8 cellular contexts compared by ENCODE assay signal in genomic region chr12:98644712-98645571, GRCh38. TPM values are rescaled to one million over a fixed set of nuclear protein-coding genes. Genes with fewer than 3 reads are reported as not detected.
DNase-seq lines count a peak whose midpoint lies in the region; ATAC-seq lines count a peak whose summit lies in the region.

A gene with protein sequence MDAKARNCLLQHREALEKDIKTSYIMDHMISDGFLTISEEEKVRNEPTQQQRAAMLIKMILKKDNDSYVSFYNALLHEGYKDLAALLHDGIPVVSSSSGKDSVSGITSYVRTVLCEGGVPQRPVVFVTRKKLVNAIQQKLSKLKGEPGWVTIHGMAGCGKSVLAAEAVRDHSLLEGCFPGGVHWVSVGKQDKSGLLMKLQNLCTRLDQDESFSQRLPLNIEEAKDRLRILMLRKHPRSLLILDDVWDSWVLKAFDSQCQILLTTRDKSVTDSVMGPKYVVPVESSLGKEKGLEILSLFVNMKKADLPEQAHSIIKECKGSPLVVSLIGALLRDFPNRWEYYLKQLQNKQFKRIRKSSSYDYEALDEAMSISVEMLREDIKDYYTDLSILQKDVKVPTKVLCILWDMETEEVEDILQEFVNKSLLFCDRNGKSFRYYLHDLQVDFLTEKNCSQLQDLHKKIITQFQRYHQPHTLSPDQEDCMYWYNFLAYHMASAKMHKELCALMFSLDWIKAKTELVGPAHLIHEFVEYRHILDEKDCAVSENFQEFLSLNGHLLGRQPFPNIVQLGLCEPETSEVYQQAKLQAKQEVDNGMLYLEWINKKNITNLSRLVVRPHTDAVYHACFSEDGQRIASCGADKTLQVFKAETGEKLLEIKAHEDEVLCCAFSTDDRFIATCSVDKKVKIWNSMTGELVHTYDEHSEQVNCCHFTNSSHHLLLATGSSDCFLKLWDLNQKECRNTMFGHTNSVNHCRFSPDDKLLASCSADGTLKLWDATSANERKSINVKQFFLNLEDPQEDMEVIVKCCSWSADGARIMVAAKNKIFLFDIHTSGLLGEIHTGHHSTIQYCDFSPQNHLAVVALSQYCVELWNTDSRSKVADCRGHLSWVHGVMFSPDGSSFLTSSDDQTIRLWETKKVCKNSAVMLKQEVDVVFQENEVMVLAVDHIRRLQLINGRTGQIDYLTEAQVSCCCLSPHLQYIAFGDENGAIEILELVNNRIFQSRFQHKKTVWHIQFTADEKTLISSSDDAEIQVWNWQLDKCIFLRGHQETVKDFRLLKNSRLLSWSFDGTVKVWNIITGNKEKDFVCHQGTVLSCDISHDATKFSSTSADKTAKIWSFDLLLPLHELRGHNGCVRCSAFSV (N-terminal part only) (plus strand): TSS chr12:98645290. CDS start chr12:98648360, 3,070 bp downstream.
A gene with protein sequence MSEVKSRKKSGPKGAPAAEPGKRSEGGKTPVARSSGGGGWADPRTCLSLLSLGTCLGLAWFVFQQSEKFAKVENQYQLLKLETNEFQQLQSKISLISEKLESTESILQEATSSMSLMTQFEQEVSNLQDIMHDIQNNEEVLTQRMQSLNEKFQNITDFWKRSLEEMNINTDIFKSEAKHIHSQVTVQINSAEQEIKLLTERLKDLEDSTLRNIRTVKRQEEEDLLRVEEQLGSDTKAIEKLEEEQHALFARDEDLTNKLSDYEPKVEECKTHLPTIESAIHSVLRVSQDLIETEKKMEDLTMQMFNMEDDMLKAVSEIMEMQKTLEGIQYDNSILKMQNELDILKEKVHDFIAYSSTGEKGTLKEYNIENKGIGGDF (minus strand): TSS chr12:98644788. CDS start chr12:98644701, 87 bp downstream.

- no peaks in the 10 kb centered on the region for H3K27me3 Mint-ChIP-seq in activated T-helper 1 cell treated with anti-CD3 and anti-CD28 coated beads, Interleukin-12 subunit alpha, Interleukin-12 subunit beta, Interleukin-2, Interleukin-4 antibody, amounts not matched to agents 30 ng/mL and 10 ng/mL and 1 ng/mL, durations not matched to agents 14 hours and 24 hours and 36 hours (ENCODE audit: insufficient read depth)
- H3K27me3 Mint-ChIP-seq in naive B cell: no peaks in the 10 kb centered on the region

- ATAC-seq in naive B cell (ENCODE audit: low read depth in 2 of 2): peak; percentile 84 to 86
- ATAC-seq in stimulated activated effector memory CD8-positive, alpha-beta T cell treated with anti-CD3 and anti-CD28 coated beads, Interleukin-12 subunit alpha, Interleukin-12 subunit beta, amount 100 ng/mL, for 72 hours: peak; percentile 94

- intact Hi-C loops in activated T-helper 1 cell treated with anti-CD3 and anti-CD28 coated beads, Interleukin-12 subunit alpha, Interleukin-12 subunit beta, Interleukin-2, Interleukin-4 antibody, amounts not matched to agents 30 ng/mL and 10 ng/mL and 1 ng/mL, durations not matched to agents 14 hours and 24 hours and 36 hours (cut with micrococcal nuclease): loop anchor here (1.0 to 10.0 kb wide), 9 partner anchors 9 to 1738 kb away; partner anchors contain the start of genes DEPDC4, NEDD1, SCYL2 and SLC25A3

- DNase-seq in EH (ENCODE audit: low read depth) (peak; percentile 96), GOT3 (lab: John Stamatoyannopoulos, UW) (peak; percentile 81), LHCN-M2 (ENCODE audit: low read depth) (peak; percentile 96), RPMI7951 (ENCODE audit: low read depth) (peak; percentile 93), fibroblast of gingiva (ENCODE audit: low read depth) (peak; percentile 96), naive B cell (peak; percentile 99)
- peak; percentile 96 for DNase-seq in activated T-helper 1 cell treated with anti-CD3 and anti-CD28 coated beads, Interleukin-12 subunit alpha, Interleukin-12 subunit beta, Interleukin-2, Interleukin-4 antibody, amounts not matched to agents 30 ng/mL and 10 ng/mL and 1 ng/mL, durations not matched to agents 14 hours and 24 hours and 36 hours (ENCODE audit: low spot score)
- peak; percentile 93 to 98 for DNase-seq in stimulated activated effector memory CD8-positive, alpha-beta T cell treated with anti-CD3 and anti-CD28 coated beads, Interleukin-12 subunit alpha, Interleukin-12 subunit beta, amount 100 ng/mL, for 72 hours (ENCODE audit: low spot score in 2 of 2)

- no peaks in the 10 kb centered on the region for H3K9me3 Mint-ChIP-seq in activated T-helper 1 cell treated with anti-CD3 and anti-CD28 coated beads, Interleukin-12 subunit alpha, Interleukin-12 subunit beta, Interleukin-2, Interleukin-4 antibody, amounts not matched to agents 30 ng/mL and 10 ng/mL and 1 ng/mL, durations not matched to agents 14 hours and 24 hours and 36 hours
- peaks cover 0 to 2% (median 0%) of the 10 kb centered on the region in 7 donors for H3K9me3 Mint-ChIP-seq in naive B cell
- no peaks in the 10 kb centered on the region for H3K9me3 Mint-ChIP-seq in stimulated activated effector memory CD8-positive, alpha-beta T cell treated with anti-CD3 and anti-CD28 coated beads, Interleukin-12 subunit alpha, Interleukin-12 subunit beta, amount 100 ng/mL, for 72 hours

- peak within 1 kb of the TSS; percentile 92 for H3K4me3 Mint-ChIP-seq in activated T-helper 1 cell treated with anti-CD3 and anti-CD28 coated beads, Interleukin-12 subunit alpha, Interleukin-12 subunit beta, Interleukin-2, Interleukin-4 antibody, amounts not matched to agents 30 ng/mL and 10 ng/mL and 1 ng/mL, durations not matched to agents 14 hours and 24 hours and 36 hours
- peak within 1 kb of the TSS; percentile 98 to 100 (median 98) for H3K4me3 Mint-ChIP-seq in naive B cell
- peak within 1 kb of the TSS; percentile 96 for H3K4me3 Mint-ChIP-seq in stimulated activated effector memory CD8-positive, alpha-beta T cell treated with anti-CD3 and anti-CD28 coated beads, Interleukin-12 subunit alpha, Interleukin-12 subunit beta, amount 100 ng/mL, for 72 hours

- H3K4me1 Mint-ChIP-seq in activated T-helper 1 cell treated with anti-CD3 and anti-CD28 coated beads, Interleukin-12 subunit alpha, Interleukin-12 subunit beta, Interleukin-2, Interleukin-4 antibody, amounts not matched to agents 30 ng/mL and 10 ng/mL and 1 ng/mL, durations not matched to agents 14 hours and 24 hours and 36 hours (ENCODE audit: low read depth): peaks cover 49% of the 10 kb centered on the region
- H3K4me1 Mint-ChIP-seq in naive B cell: peaks cover 7 to 29% (median 18%) of the 10 kb centered on the region in 3 donors
- peaks cover 7% of the 10 kb centered on the region for H3K4me1 Mint-ChIP-seq in stimulated activated effector memory CD8-positive, alpha-beta T cell treated with anti-CD3 and anti-CD28 coated beads, Interleukin-12 subunit alpha, Interleukin-12 subunit beta, amount 100 ng/mL, for 72 hours

- peak within 1 kb of the TSS; percentile 95 for H3K27ac Mint-ChIP-seq in activated T-helper 1 cell treated with anti-CD3 and anti-CD28 coated beads, Interleukin-12 subunit alpha, Interleukin-12 subunit beta, Interleukin-2, Interleukin-4 antibody, amounts not matched to agents 30 ng/mL and 10 ng/mL and 1 ng/mL, durations not matched to agents 14 hours and 24 hours and 36 hours
- H3K27ac Mint-ChIP-seq in naive B cell: peak within 1 kb of the TSS; percentile 90 to 98 (median 97)
- H3K27ac Mint-ChIP-seq in stimulated activated effector memory CD8-positive, alpha-beta T cell treated with anti-CD3 and anti-CD28 coated beads, Interleukin-12 subunit alpha, Interleukin-12 subunit beta, amount 100 ng/mL, for 72 hours: peak within 1 kb of the TSS; percentile 92

- peaks cover 19% of the 10 kb centered on the region for H3K36me3 Mint-ChIP-seq in activated T-helper 1 cell treated with anti-CD3 and anti-CD28 coated beads, Interleukin-12 subunit alpha, Interleukin-12 subunit beta, Interleukin-2, Interleukin-4 antibody, amounts not matched to agents 30 ng/mL and 10 ng/mL and 1 ng/mL, durations not matched to agents 14 hours and 24 hours and 36 hours (ENCODE audit: low read depth)
- H3K36me3 Mint-ChIP-seq in naive B cell: peaks cover 0 to 8% of the 10 kb centered on the region in 2 donors
- H3K36me3 Mint-ChIP-seq in stimulated activated effector memory CD8-positive, alpha-beta T cell treated with anti-CD3 and anti-CD28 coated beads, Interleukin-12 subunit alpha, Interleukin-12 subunit beta, amount 100 ng/mL, for 72 hours: peaks cover 54% of the 10 kb centered on the region

RNA-seq across cellular contexts. Expression of the first gene that starts in this region (rescaled TPM):
- 27.2 and 29.6 TPM in 2 replicates for total RNA-seq in LHCN-M2 (2014; rRNA removed)
- polyA plus RNA-seq in LHCN-M2 (2012): 6.9 TPM
- total RNA-seq in RPMI7951 (2014; rRNA removed; shearing (Covaris generic)): 14.6 and 17.9 TPM in 2 replicates
- 21.2 and 23.9 TPM in 2 replicates for total RNA-seq in activated T-helper 1 cell treated with anti-CD3 and anti-CD28 coated beads, Interleukin-12 subunit alpha, Interleukin-12 subunit beta, Interleukin-2, Interleukin-4 antibody, amounts not matched to agents 30 ng/mL and 10 ng/mL and 1 ng/mL, durations not matched to agents 14 hours and 24 hours and 36 hours
- 10 to 100 TPM in 1 of 6 donors, 1 to 10 TPM in 5; 5.8 to 13.9 (median 7.6) TPM for polyA plus RNA-seq in naive B cell (ENCODE audit: low read depth in 6 of 6)

RNA-seq across cellular contexts. Expression of the second gene that starts in this region (rescaled TPM):
- 87.6 and 102 TPM in 2 replicates for total RNA-seq in LHCN-M2 (2014; rRNA removed)
- 31.3 TPM for polyA plus RNA-seq in LHCN-M2 (2012)
- 92.2 and 94.1 TPM in 2 replicates for total RNA-seq in RPMI7951 (2014; rRNA removed; shearing (Covaris generic))
- 35.5 and 36.5 TPM in 2 replicates for total RNA-seq in activated T-helper 1 cell treated with anti-CD3 and anti-CD28 coated beads, Interleukin-12 subunit alpha, Interleukin-12 subunit beta, Interleukin-2, Interleukin-4 antibody, amounts not matched to agents 30 ng/mL and 10 ng/mL and 1 ng/mL, durations not matched to agents 14 hours and 24 hours and 36 hours
- 10 to 100 TPM in 4 of 6 donors, 1 to 10 TPM in 2; 6.9 to 12.1 (median 10.2) TPM for polyA plus RNA-seq in naive B cell (ENCODE audit: low read depth in 6 of 6)

Comparison
In these comparisons a context has a peak if more than half of its experiments do, and no peak if none do; other contexts are left out.
1. Peak in every context shown above with its lines: DNase-seq and ATAC-seq.